ENCODE assay signal across 8 cellular contexts in the genomic region with DNA sequence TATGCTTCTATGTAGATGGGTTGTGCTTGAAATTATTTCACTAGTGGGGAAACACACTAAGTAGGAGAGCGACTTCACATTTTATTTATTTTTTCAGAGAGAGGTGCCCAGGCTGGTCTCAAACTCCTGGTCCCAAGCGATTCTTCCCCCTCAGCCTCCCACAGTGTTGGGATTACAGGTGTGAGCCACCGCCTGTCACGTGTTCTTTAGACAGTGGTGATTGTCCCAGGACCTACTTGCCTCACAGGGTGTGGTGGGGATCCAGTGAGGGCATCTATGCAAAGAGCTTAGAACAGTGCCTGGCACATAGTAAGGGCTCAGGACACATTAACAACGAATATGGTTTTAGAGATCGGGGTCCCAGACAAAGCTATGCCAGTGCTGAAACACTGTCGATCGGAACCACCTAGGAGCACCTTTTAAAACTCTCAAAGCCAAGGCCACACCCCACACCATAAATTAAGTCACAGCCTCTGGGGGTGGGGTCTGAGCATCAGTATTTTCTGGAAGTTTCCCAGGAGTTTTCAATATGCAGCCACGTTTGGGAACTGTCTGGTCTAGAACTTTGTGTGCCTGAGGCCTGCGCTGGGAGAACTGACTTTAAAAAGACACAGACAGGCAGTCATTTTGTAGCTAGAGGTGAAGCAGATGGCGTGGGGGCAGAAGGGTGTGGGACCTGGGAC. TPM values are rescaled to one million over a fixed set of nuclear protein-coding genes. Genes with fewer than 3 reads are reported as not detected.
A peak's percentile ranks its signal among the peaks of the same experiment; 100 is the strongest.
DNase-seq lines count a peak whose midpoint lies in the region; TF ChIP-seq lines count a peak whose summit lies in the region.

No MANE protein-coding gene starts in this region.

- H3K36me3 ChIP-seq in CD8-positive, alpha-beta memory T cell (ENCODE audit: insufficient read depth, low read length): no peaks in the 10 kb centered on the region
- H3K36me3 ChIP-seq in PC-9 (ENCODE audit: low read depth): no peaks in the 10 kb centered on the region

- H3K27ac ChIP-seq in CD8-positive, alpha-beta memory T cell (ENCODE audit: low read depth, low read length): peak overlapping the region; percentile 79
- H3K27ac ChIP-seq in PC-9 (no peak overlapping the region; the same call in 1 of the 2 replicates), epithelial cell of prostate (peak overlapping the region; percentile 73)

- H4K20me1 ChIP-seq in PC-9 (ENCODE audit: insufficient read depth): no peaks in the 10 kb centered on the region

- peak overlapping the region; percentile 82 for H3K4me2 ChIP-seq in PC-9

- CTCF ChIA-PET in CD8-positive, alpha-beta memory T cell (lab: Charles Lee): interaction anchor here (0.6 to 12.2 kb wide), 24 partner anchors 8 to 519 kb away, joined by 3 to 278 read pairs (median 5); a partner anchor contains a TSS
- CTCF ChIA-PET in PC-9 (lab: Charles Lee): interaction anchor here (0.5 to 1.4 kb wide), 3 partner anchors 11 to 164 kb away, joined by 3 to 5 read pairs (median 5); no protein-coding TSS in a partner anchor

- H3K9me2 ChIP-seq in PC-9 (ENCODE audit: insufficient read depth): no peaks in the 10 kb centered on the region

- H3F3A ChIP-seq in PC-9 (ENCODE audit: insufficient read depth, low read depth): peaks cover 25% of the 10 kb centered on the region; the same call in 1 of the 2 replicates

- H3K9me3 Mint-ChIP-seq in CD8-positive, alpha-beta memory T cell: no peaks in the 10 kb centered on the region
- H3K9me3 Mint-ChIP-seq in progenitor cell of endocrine pancreas (ENCODE audit: low read depth): no peaks in the 10 kb centered on the region

- peaks cover 17% of the 10 kb centered on the region for H3K4me1 ChIP-seq in CD8-positive, alpha-beta memory T cell (ENCODE audit: insufficient read depth, low read length)
- peaks cover 18% of the 10 kb centered on the region for H3K4me1 ChIP-seq in PC-9 (replicated peaks; ENCODE audit: insufficient read depth)

- intact Hi-C loops in PC-9 (cut with micrococcal nuclease; ENCODE audit: unreplicated experiment): loop anchor here (1.0 to 10.0 kb wide), 8 partner anchors 27 to 835 kb away; no protein-coding TSS in a partner anchor

- no peak for DNase-seq in CD8-positive, alpha-beta memory T cell
- DNase-seq in PC-9 (no peak), epithelial cell of prostate (ENCODE audit: low read depth, low spot score) (no peak), progenitor cell of endocrine pancreas (ENCODE audit: low spot score, unreplicated experiment) (no peak), DMS 273 treated with DMSO at 0.1 percent for 48 hours (lab: John Stamatoyannopoulos, UW) (no peak), HuH-7 (ENCODE audit: low spot score) (no peak), AG08396 (ENCODE audit: low spot score) (no peak), activated gamma-delta T cell (lab: John Stamatoyannopoulos, UW) (no peak)

- POLR2A ChIA-PET in CD8-positive, alpha-beta memory T cell (lab: Charles Lee): interaction anchor here (0.9 to 1.8 kb wide), 4 partner anchors 22 to 168 kb away, joined by 3 to 23 read pairs (median 3); a partner anchor contains a TSS
- POLR2A ChIA-PET in PC-9 (lab: Charles Lee; ENCODE audit: unreplicated experiment): interaction anchor here (0.5 to 0.8 kb wide), 3 partner anchors 53 to 127 kb away, joined by 4 to 14 read pairs (median 6); no protein-coding TSS in a partner anchor

- no peaks in the 10 kb centered on the region for H3K9me3 ChIP-seq in CD8-positive, alpha-beta memory T cell (ENCODE audit: low read length)
- no peaks in the 10 kb centered on the region for H3K9me3 ChIP-seq in PC-9 (ENCODE audit: insufficient read depth, low read depth)

- peaks cover 4 to 16% (median 8%) of the 10 kb centered on the region in 3 donors for H3K4me1 Mint-ChIP-seq in CD8-positive, alpha-beta memory T cell
- peaks cover 11% of the 10 kb centered on the region for H3K4me1 Mint-ChIP-seq in progenitor cell of endocrine pancreas (ENCODE audit: low read depth)

- peak overlapping the region in 6 of 8 donors; percentile 11 to 66 (median 36) for H3K27ac Mint-ChIP-seq in CD8-positive, alpha-beta memory T cell
- peak overlapping the region; percentile 89 for H3K27ac Mint-ChIP-seq in progenitor cell of endocrine pancreas

- no peaks in the 10 kb centered on the region for H3K79me2 ChIP-seq in PC-9 (ENCODE audit: low read depth)

- peak overlapping the region in 2 of 7 donors; percentile 37 to 41 for H3K4me3 Mint-ChIP-seq in CD8-positive, alpha-beta memory T cell
- no peak overlapping the region for H3K4me3 Mint-ChIP-seq in progenitor cell of endocrine pancreas (ENCODE audit: low read depth)

- no TSS peak for BruUV-seq in PC-9 (replicated peaks; lab: Mats Ljungman, UMichigan)

- H3K27me3 Mint-ChIP-seq in CD8-positive, alpha-beta memory T cell: no peaks in the 10 kb centered on the region
- no peaks in the 10 kb centered on the region for H3K27me3 Mint-ChIP-seq in progenitor cell of endocrine pancreas

- no peaks in the 10 kb centered on the region for H3K36me3 Mint-ChIP-seq in CD8-positive, alpha-beta memory T cell
- no peaks in the 10 kb centered on the region for H3K36me3 Mint-ChIP-seq in progenitor cell of endocrine pancreas (ENCODE audit: insufficient read depth)

- TF ChIP-seq CTCF in PC-9 (conservative IDR thresholded peaks at IDR 0.05) (no peak), progenitor cell of endocrine pancreas (IDR thresholded peaks at IDR 0.05; ENCODE audit: unreplicated experiment) (no peak)

- no peak overlapping the region for H3K4me3 ChIP-seq in CD8-positive, alpha-beta memory T cell (ENCODE audit: low read length)
- H3K4me3 ChIP-seq in PC-9: no peak overlapping the region

- H3K27me3 ChIP-seq in CD8-positive, alpha-beta memory T cell (ENCODE audit: insufficient read depth, low read length, poor library complexity, severe bottlenecking): no peaks in the 10 kb centered on the region
- no peaks in the 10 kb centered on the region for H3K27me3 ChIP-seq in PC-9 (ENCODE audit: insufficient read depth, low read depth)

- peak overlapping the region; percentile 49; the same call in 1 of the 2 replicates for H2AFZ ChIP-seq in PC-9

RNA-seq across cellular contexts. Expression of a gene that starts 4.8 kb away (rescaled TPM):
- total RNA-seq in CD8-positive, alpha-beta memory T cell: 10 to 100 TPM; 23.3 to 25.0 TPM
- 29.3 TPM for polyA plus RNA-seq in CD8-positive, alpha-beta memory T cell
- total RNA-seq in PC-9 (2021) (7.6 and 12.4 TPM in 2 replicates), progenitor cell of endocrine pancreas (8.5 and 8.9 TPM in 2 replicates)

RNA-seq across cellular contexts. Expression of a gene that starts 58.7 kb away (rescaled TPM):
- 1 to 10 TPM; 5.5 to 5.6 TPM for total RNA-seq in CD8-positive, alpha-beta memory T cell
- 0.72 TPM for polyA plus RNA-seq in CD8-positive, alpha-beta memory T cell
- total RNA-seq in PC-9 (2021): 52.2 and 80.3 TPM in 2 replicates
- 29.7 and 32.9 TPM in 2 replicates for total RNA-seq in progenitor cell of endocrine pancreas
